In genomic region chr18:13433088-13433487, GRCh38 we compare ENCODE assay signal across 21 cellular contexts.
"Had no signal": no experiment of that assay in that cellular context is flagged by ENCODE, and none has a peak within 500 bp of the region (broad histone marks: within the 10 kb centered on the region; RNA-seq: fewer than 3 reads in every experiment).

No MANE protein-coding gene starts in this region.

- DNase-seq: activated CD4-positive, alpha-beta T cell treated with anti-CD3 and anti-CD28 coated beads for 4 hours; activated naive CD8-positive, alpha-beta T cell treated with anti-CD3 and anti-CD28 coated beads, Interleukin-2, amount 10 ng/mL, durations not matched to agents 7 days and 5 days; amygdala; erythroblast; foreskin fibroblast; lower lobe of right lung; mesendoderm; mucosa of descending colon; nephron progenitor cell; nucleus accumbens; right lobe of liver; SIG-M5; stimulated activated CD4-positive, alpha-beta T cell treated with anti-CD3 and anti-CD28 coated beads, Interleukin-2, amount 100 ng/mL, for 24 hours; T-helper 9 cell; upper lobe of right lung had no signal

- H3K27ac Mint-ChIP-seq: activated naive CD8-positive, alpha-beta T cell treated with anti-CD3 and anti-CD28 coated beads, Interleukin-2, amount 10 ng/mL, durations not matched to agents 7 days and 5 days; activated T-helper 1 cell treated with anti-CD3 and anti-CD28 coated beads, Interleukin-12 subunit alpha, Interleukin-12 subunit beta, Interleukin-2, Interleukin-4 antibody, amounts not matched to agents 30 ng/mL and 10 ng/mL and 1 ng/mL, durations not matched to agents 14 hours and 24 hours and 36 hours; nephron progenitor cell; stimulated activated memory B cell treated with anti-CD40 and anti-IgM and Interleukin-4, amounts not matched to agents 10 μg/mL and 1 μg/mL and 100 μg/mL, for 72 hours had no signal

- H3K36me3 ChIP-seq: lower lobe of right lung, right lobe of liver, thoracic aorta, upper lobe of right lung had no signal

- ATAC-seq: left lobe of liver; lower lobe of right lung; mucosa of descending colon; stimulated activated memory B cell treated with anti-CD40 and anti-IgM and Interleukin-4, amounts not matched to agents 10 μg/mL and 1 μg/mL and 100 μg/mL, for 72 hours; upper lobe of right lung had no signal

- H3K36me3 Mint-ChIP-seq: stimulated activated memory B cell treated with anti-CD40 and anti-IgM and Interleukin-4, amounts not matched to agents 10 μg/mL and 1 μg/mL and 100 μg/mL, for 72 hours had no signal

- H3K9me3 Mint-ChIP-seq: activated naive CD8-positive, alpha-beta T cell treated with anti-CD3 and anti-CD28 coated beads, Interleukin-2, amount 10 ng/mL, durations not matched to agents 7 days and 5 days; activated T-helper 1 cell treated with anti-CD3 and anti-CD28 coated beads, Interleukin-12 subunit alpha, Interleukin-12 subunit beta, Interleukin-2, Interleukin-4 antibody, amounts not matched to agents 30 ng/mL and 10 ng/mL and 1 ng/mL, durations not matched to agents 14 hours and 24 hours and 36 hours; nephron progenitor cell; stimulated activated memory B cell treated with anti-CD40 and anti-IgM and Interleukin-4, amounts not matched to agents 10 μg/mL and 1 μg/mL and 100 μg/mL, for 72 hours had no signal

- H3K27me3 ChIP-seq: right lobe of liver, upper lobe of right lung had no signal

- H3K27ac ChIP-seq: lower lobe of right lung, parathyroid adenoma, skin epidermis, upper lobe of right lung had no signal

- H3K9me3 ChIP-seq: lower lobe of right lung, mucosa of descending colon, right lobe of liver, thoracic aorta, upper lobe of right lung had no signal

- H3K4me3 ChIP-seq: lower lobe of right lung, mucosa of descending colon, right lobe of liver, skin epidermis, thoracic aorta, upper lobe of right lung had no signal

- H3K4me3 Mint-ChIP-seq: activated naive CD8-positive, alpha-beta T cell treated with anti-CD3 and anti-CD28 coated beads, Interleukin-2, amount 10 ng/mL, durations not matched to agents 7 days and 5 days; activated T-helper 1 cell treated with anti-CD3 and anti-CD28 coated beads, Interleukin-12 subunit alpha, Interleukin-12 subunit beta, Interleukin-2, Interleukin-4 antibody, amounts not matched to agents 30 ng/mL and 10 ng/mL and 1 ng/mL, durations not matched to agents 14 hours and 24 hours and 36 hours; nephron progenitor cell; stimulated activated memory B cell treated with anti-CD40 and anti-IgM and Interleukin-4, amounts not matched to agents 10 μg/mL and 1 μg/mL and 100 μg/mL, for 72 hours had no signal
